In the genomic region with DNA sequence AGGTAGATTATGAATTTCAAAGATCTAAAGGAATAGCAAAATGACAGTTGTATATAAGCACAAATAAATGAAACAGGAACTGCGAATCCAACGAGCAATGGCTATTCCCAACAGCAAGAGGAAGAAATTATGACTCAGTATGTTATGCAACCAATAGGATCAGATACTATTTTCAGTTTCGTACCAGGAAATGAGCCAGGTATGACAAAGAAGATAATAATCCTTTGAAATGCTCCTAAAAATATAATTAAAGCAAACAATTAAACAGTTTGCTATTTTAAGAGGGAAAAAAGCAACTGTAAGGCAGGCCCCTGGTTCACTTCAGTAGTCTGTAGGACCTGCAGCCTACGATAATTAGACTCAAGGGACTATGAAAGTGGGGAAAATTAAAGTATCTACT, we compare ENCODE assay signal across 1 cellular context.
TF ChIP-seq lines count a peak whose summit lies in the region.

No MANE protein-coding gene starts in this region.

TF ChIP-seq in GM12878, 131 proteins besides CTCF, POLR2A, EP300 and RAD21 (continued from another document):
- TF ChIP-seq, protein P1, sequence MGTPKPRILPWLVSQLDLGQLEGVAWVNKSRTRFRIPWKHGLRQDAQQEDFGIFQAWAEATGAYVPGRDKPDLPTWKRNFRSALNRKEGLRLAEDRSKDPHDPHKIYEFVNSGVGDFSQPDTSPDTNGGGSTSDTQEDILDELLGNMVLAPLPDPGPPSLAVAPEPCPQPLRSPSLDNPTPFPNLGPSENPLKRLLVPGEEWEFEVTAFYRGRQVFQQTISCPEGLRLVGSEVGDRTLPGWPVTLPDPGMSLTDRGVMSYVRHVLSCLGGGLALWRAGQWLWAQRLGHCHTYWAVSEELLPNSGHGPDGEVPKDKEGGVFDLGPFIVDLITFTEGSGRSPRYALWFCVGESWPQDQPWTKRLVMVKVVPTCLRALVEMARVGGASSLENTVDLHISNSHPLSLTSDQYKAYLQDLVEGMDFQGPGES (IDR thresholded peaks at IDR 0.05): no peak
- peak; percentile 27; the same call in 1 of the 2 replicates for TF ChIP-seq SPI1 (IDR thresholded peaks at IDR 0.05; ENCODE audit: borderline replicate concordance, insufficient read depth, low read depth, low read length)
